In the genomic region with DNA sequence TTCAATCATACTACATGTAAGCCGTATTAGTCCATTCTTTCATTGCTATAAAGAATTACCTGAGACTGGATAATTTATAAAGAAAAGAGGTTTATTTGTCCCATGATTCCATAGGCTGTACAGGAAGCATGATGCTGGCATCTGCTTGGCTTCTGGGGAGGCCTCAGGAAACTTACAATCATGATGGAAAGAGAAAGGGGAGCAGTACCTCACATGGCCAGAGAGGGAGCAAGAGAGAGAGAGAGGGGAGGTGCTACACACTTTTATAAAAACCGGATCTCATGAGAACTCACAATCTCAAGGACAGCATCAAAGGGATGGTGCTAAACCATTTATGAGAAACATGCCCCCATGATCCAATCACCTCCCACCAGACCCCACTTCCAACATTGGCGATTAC, we compare ENCODE assay signal across 11 cellular contexts. TPM values are rescaled to one million over a fixed set of nuclear protein-coding genes. Genes with fewer than 3 reads are reported as not detected.
A peak's percentile ranks its signal among the peaks of the same experiment; 100 is the strongest.
DNase-seq lines count a peak whose midpoint lies in the region; ATAC-seq and TF ChIP-seq lines count a peak whose summit lies in the region.
"Had no signal": no experiment of that assay in that cellular context is flagged by ENCODE, and none has a peak within 500 bp of the region (broad histone marks: within the 10 kb centered on the region; RNA-seq: fewer than 3 reads in every experiment).

No MANE protein-coding gene starts in this region.

- DNase-seq in Caki2 (ENCODE audit: low read depth) = peak; percentile 1
- no peak for DNase-seq in HFFc6
- DNase-seq in activated naive CD4-positive, alpha-beta T cell treated with anti-CD3 and anti-CD28 coated beads, Interleukin-2, amount 50 U/mL, for 16 hours = peak; percentile 16
- peak; percentile 3 for DNase-seq in myocyte (ENCODE audit: low read depth)
- DNase-seq in psoas muscle = no peak
- no peak for DNase-seq in HuH-7 (ENCODE audit: low spot score)
- DNase-seq in epidermal melanocyte (ENCODE audit: insufficient read length, low spot score) = no peak
- DNase-seq: left ventricle myocardium superior; NK-92 treated with Interleukin-12 subunit alpha and Interleukin-12 subunit beta, amount 100 ng/mL, for 24 hours; right cardiac atrium had no signal

- ATAC-seq in psoas muscle (no peak), HG03139 (IDR thresholded peaks at IDR 0.05; ENCODE audit: unreplicated experiment) (no peak)
- ATAC-seq: left ventricle myocardium superior, right cardiac atrium had no signal

- no peak overlapping the region for H3K4me3 Mint-ChIP-seq in HFFc6

- peaks cover 5% of the 10 kb centered on the region; the same call in 1 of the 2 replicates for H3K36me3 Mint-ChIP-seq in HFFc6 (ENCODE audit: low read depth)

- H3K9me3 Mint-ChIP-seq in HFFc6 = peaks cover 19% of the 10 kb centered on the region

- H3K4me1 ChIP-seq in psoas muscle = no peaks in the 10 kb centered on the region

- no peaks in the 10 kb centered on the region for H3K9me3 ChIP-seq in psoas muscle

- no peak overlapping the region for H3K27ac Mint-ChIP-seq in HFFc6

- no peak overlapping the region for H3K27ac ChIP-seq in psoas muscle

- H3K27me3 ChIP-seq in psoas muscle (ENCODE audit: insufficient read depth in 3 of 3, low read length in 2 of 3) = peaks cover 0 to 2% (median 0%) of the 10 kb centered on the region in 3 donors

- TF ChIP-seq CTCF in HFFc6 (IDR thresholded peaks at IDR 0.05) = peak; percentile 58
- TF ChIP-seq CTCF in psoas muscle (IDR thresholded peaks at IDR 0.05) = no peak

- 92 to 93% (median 93%) methylated on average over 3 of the region's 3 CpGs for WGBS in psoas muscle, 3 donors

- H3K4me3 ChIP-seq in psoas muscle = no peak overlapping the region

- in situ Hi-C loops in Caki2 (cut with HindIII; ENCODE audit: low pct_unique_long_range_greater_than_20kb, low sequenced_read_pairs) = no loop called here

- no peaks in the 10 kb centered on the region for H3K36me3 ChIP-seq in psoas muscle (ENCODE audit: insufficient read depth in 1 of 2, low read depth in 1 of 2)

- intact Hi-C loops in psoas muscle (cut with DNase I) = no loop called here

- H3K4me1 Mint-ChIP-seq in HFFc6 (ENCODE audit: low read depth) = no peaks in the 10 kb centered on the region

- peaks cover 5% of the 10 kb centered on the region for H3K27me3 Mint-ChIP-seq in HFFc6 (ENCODE audit: insufficient read depth)

RNA-seq across cellular contexts. Expression of gene CLASP2, which starts 14.3 kb away (rescaled TPM):
- total RNA-seq in Caki2 (2014; rRNA removed; shearing (Covaris generic); ENCODE audit: low replicate concordance) = 14.5 and 18.8 TPM in 2 replicates
- total RNA-seq in HFFc6 (2021; fragmentation: NEBNext Ultra II Directional; extraction: Animal tissue kit (Norgen Biotek cat#: 25700)) = 10 to 100 TPM; 32.8 to 37.6 (median 34.8) TPM
- total RNA-seq in myocyte = 64.8 and 71.3 TPM in 2 replicates
- 17.4 TPM for polyA plus RNA-seq in myocyte (2012)
- 10 to 100 TPM; 37.7 to 71.9 (median 62.5) TPM for total RNA-seq in psoas muscle
- 10 to 100 TPM in 1 of 3 donors, 1 to 10 TPM in 2; 7.3 to 32.4 (median 9.3) TPM for polyA plus RNA-seq in psoas muscle

Comparison
In these comparisons a context has a peak if more than half of its experiments do, and no peak if none do; other contexts are left out.
1. DNase-seq: peak in Caki2 (single experiment), activated naive CD4-positive, alpha-beta T cell treated with anti-CD3 and anti-CD28 coated beads, Interleukin-2, amount 50 U/mL, for 16 hours (single experiment) and myocyte (single experiment); none in HFFc6 (single experiment), psoas muscle (0 of 2), HuH-7 (single experiment) and epidermal melanocyte (single experiment).